In the genomic region with DNA sequence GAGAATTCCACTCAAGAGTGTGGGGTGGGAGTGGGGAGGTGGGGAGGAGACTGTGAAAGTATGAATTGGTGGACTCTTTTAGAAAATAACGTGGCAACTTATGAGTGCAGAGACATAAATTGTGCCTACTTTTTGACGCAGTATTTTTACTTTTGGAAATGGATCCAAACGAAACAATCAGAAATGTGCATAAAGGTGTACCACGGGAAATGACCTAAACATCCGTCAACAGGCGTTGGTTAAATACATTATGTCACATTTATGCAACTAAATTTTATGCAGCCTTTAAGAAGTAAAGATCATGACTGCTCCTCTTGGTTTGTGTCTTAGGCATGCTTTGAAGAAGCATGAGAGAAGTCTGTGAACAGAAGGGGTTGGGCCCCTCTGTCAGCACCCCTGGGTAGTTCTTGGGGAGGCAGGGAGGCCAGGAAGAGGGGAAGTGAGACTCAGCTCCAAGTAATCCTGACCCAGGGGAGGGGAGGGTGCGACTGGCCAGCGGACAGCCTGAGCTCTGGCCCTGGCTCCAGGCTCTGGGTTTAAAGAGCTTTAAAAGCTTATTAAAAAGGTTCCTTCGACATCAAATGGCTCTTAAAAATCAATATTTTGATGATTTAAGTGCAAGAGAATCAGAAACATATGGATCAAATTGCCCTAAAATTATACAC, we compare ENCODE assay signal across 14 cellular contexts.
"Had no signal": no experiment of that assay in that cellular context is flagged by ENCODE, and none has a peak within 500 bp of the region (broad histone marks: within the 10 kb centered on the region; RNA-seq: fewer than 3 reads in every experiment).

No MANE protein-coding gene starts in this region.

- H3K27ac ChIP-seq: brain microvascular endothelial cell had no signal

- H3K4me3 ChIP-seq: tibial nerve, uterus had no signal

- DNase-seq: activated CD4-positive, alpha-beta T cell treated with anti-CD3 and anti-CD28 coated beads, Interleukin-2, amount 50 U/mL, for 1 hour; activated CD4-positive, CD25-positive, alpha-beta regulatory T cell; activated CD8-positive, alpha-beta memory T cell treated with anti-CD3 and anti-CD28 coated beads for 24 hours; activated naive CD4-positive, alpha-beta T cell; activated naive CD8-positive, alpha-beta T cell treated with anti-CD3 and anti-CD28 coated beads, Interleukin-2, amount 10 ng/mL, durations not matched to agents 7 days and 5 days; anterior cingulate cortex; brain microvascular endothelial cell; cortex of kidney; effector memory CD8-positive, alpha-beta T cell; hypothalamus; kidney had no signal

- H3K36me3 ChIP-seq: brain microvascular endothelial cell, tibial nerve, uterus had no signal

- ATAC-seq: effector memory CD8-positive, alpha-beta T cell; stimulated activated memory B cell treated with anti-CD40 and anti-IgM and Interleukin-4, amounts not matched to agents 10 μg/mL and 1 μg/mL and 100 μg/mL, for 72 hours had no signal

- H3K9me3 ChIP-seq: tibial nerve, uterus had no signal

- H3K27me3 ChIP-seq: brain microvascular endothelial cell, tibial nerve, uterus had no signal
